In the genomic region with DNA sequence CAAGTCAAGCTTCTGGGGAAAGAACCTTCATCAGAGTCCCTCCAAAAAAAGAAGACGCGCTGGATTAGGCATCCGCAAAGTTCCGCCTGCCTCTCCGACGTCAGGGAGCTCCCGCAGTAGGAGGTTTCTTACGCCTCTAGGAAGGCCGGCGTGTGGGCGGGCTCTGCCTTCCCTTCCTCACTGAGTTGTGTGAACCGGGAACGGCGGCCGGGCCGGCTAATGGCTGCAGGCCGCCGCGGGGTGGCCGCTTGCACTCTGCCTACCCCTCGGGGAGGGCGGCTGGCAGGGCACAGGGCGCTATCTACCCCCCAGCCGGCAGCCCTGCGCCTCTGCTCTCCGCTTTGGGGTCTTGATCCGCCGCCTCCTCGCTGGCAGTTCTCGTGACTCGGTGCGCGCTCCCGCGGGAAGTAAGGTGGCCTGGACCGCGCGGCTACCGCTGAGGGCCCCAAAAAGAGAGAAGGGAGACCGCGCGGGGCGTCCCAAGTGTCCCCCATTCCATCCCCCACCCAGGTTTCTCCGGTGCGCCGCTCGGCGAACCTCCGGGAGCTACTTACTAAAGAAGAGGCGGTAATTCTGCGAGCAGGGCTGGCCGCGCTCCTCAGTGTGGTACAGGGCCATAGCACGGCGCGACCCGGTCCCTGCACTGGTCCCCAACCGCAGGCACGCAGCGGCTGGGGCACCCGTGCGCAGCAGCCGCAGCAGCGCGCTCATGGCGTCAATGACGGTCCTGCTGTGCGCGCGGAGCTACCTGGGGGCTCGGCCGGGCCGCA, we compare ENCODE assay signal across 8 cellular contexts. TPM values are rescaled to one million over a fixed set of nuclear protein-coding genes. Genes with fewer than 3 reads are reported as not detected.
DNase-seq lines count a peak whose midpoint lies in the region; FAIRE-seq and TF ChIP-seq lines count a peak whose summit lies in the region.

PPA2 (minus strand) TSS at position 723 of the 770 bp plus-strand sequence; CDS start at position 711, 12 bp downstream.

- peak within 1 kb of the TSS; percentile 88 for H3K27ac ChIP-seq in neutrophil

- peak within 1 kb of the TSS; percentile 74 to 96 for H3K4me3 ChIP-seq in neutrophil (ENCODE audit: low read depth in 1 of 2, low read length in 1 of 2)

- peaks cover 37% of the 10 kb centered on the region for H3K4me1 Mint-ChIP-seq in activated naive CD4-positive, alpha-beta T cell treated with anti-CD3 and anti-CD28 coated beads for 36 hours (ENCODE audit: low read depth)

- no peaks in the 10 kb centered on the region for H3K27me3 ChIP-seq in neutrophil

- FAIRE-seq in H54 (lab: Jason Lieb, UNC) (no peak), frontal cortex (lab: Jason Lieb, UNC) (no peak)

- intact Hi-C loops in activated naive CD4-positive, alpha-beta T cell treated with anti-CD3 and anti-CD28 coated beads for 36 hours (cut with micrococcal nuclease), result loop anchor here (1.0 to 5.0 kb wide), 12 partner anchors 20 to 981 kb away; partner anchors contain the start of genes CXXC4, GSTCD, INTS12 and TET2

- TF ChIP-seq CTCF in neutrophil (IDR thresholded peaks at IDR 0.05) (peak; percentile 37), subcutaneous adipose tissue (IDR thresholded peaks at IDR 0.05; ENCODE audit: low read depth) (no peak)

- H3K27me3 Mint-ChIP-seq in activated naive CD4-positive, alpha-beta T cell treated with anti-CD3 and anti-CD28 coated beads for 36 hours (ENCODE audit: low read depth), result no peaks in the 10 kb centered on the region

- H3K9me3 ChIP-seq in neutrophil, result no peaks in the 10 kb centered on the region

- H3K36me3 ChIP-seq in neutrophil, result no peaks in the 10 kb centered on the region

- DNase-seq in GDM1 (lab: John Stamatoyannopoulos, UW), result peak; percentile 85
- DNase-seq in H54 (ENCODE audit: insufficient read length, low spot score), result peak; percentile 64
- peak; percentile 90 for DNase-seq in LoVo (ENCODE audit: low spot score)
- peak; percentile 85 for DNase-seq in SK-N-DZ (ENCODE audit: low spot score)
- no peak for DNase-seq in activated naive CD4-positive, alpha-beta T cell treated with anti-CD3 and anti-CD28 coated beads for 36 hours
- DNase-seq in frontal cortex (ENCODE audit: low spot score in 2 of 2), result peak; percentile 54 to 59

- peak within 1 kb of the TSS; percentile 98 for H3K27ac Mint-ChIP-seq in activated naive CD4-positive, alpha-beta T cell treated with anti-CD3 and anti-CD28 coated beads for 36 hours

- TF ChIP-seq POLR2A in H54 (IDR thresholded peaks at IDR 0.05; ENCODE audit: low read depth, low read length), result peak; percentile 84

- CTCF ChIA-PET in activated naive CD4-positive, alpha-beta T cell treated with anti-CD3 and anti-CD28 coated beads for 36 hours (lab: Charles Lee), result interaction anchor here (0.5 to 2.4 kb wide), 27 partner anchors 9 to 720 kb away, joined by 3 to 16 read pairs (median 4); partner anchors contain the start of gene TET2

- H3K9me3 Mint-ChIP-seq in activated naive CD4-positive, alpha-beta T cell treated with anti-CD3 and anti-CD28 coated beads for 36 hours, result no peaks in the 10 kb centered on the region

- H3K4me1 ChIP-seq in neutrophil (ENCODE audit: control insufficient read depth in 1 of 2, insufficient read depth in 1 of 2, low read depth in 1 of 2, low read length in 1 of 2), result peaks cover 40 to 41% of the 10 kb centered on the region in 2 experiments

- peaks cover 28% of the 10 kb centered on the region for H3K36me3 Mint-ChIP-seq in activated naive CD4-positive, alpha-beta T cell treated with anti-CD3 and anti-CD28 coated beads for 36 hours (ENCODE audit: low read depth)

- H3K4me3 Mint-ChIP-seq in activated naive CD4-positive, alpha-beta T cell treated with anti-CD3 and anti-CD28 coated beads for 36 hours, result peak within 1 kb of the TSS; percentile 96

RNA-seq across cellular contexts. Expression of gene PPA2, which starts in this region (rescaled TPM):
- 96.9 and 165 TPM in 2 replicates for polyA plus RNA-seq in SK-N-DZ (2014; cell fraction: cytosol; rRNA removed)
- 78.6 and 95.5 TPM in 2 replicates for polyA plus RNA-seq in SK-N-DZ (2014; cell fraction: nucleus; rRNA removed)
- total RNA-seq in activated naive CD4-positive, alpha-beta T cell treated with anti-CD3 and anti-CD28 coated beads for 36 hours, result 100 to 1,000 TPM; 117 to 119 TPM
- total RNA-seq in frontal cortex (76.6 TPM), subcutaneous adipose tissue (10 to 100 TPM; 56.4 to 82.8 (median 60.2) TPM)
